ENCODE assay signal across 10 cellular contexts in genomic region chr6:7112741-7113313, GRCh38. TPM values are rescaled to one million over a fixed set of nuclear protein-coding genes. Genes with fewer than 3 reads are reported as not detected.
A peak's percentile ranks its signal among the peaks of the same experiment; 100 is the strongest.
DNase-seq lines count a peak whose midpoint lies in the region; ATAC-seq and TF ChIP-seq lines count a peak whose summit lies in the region.
"Had no signal": no experiment of that assay in that cellular context is flagged by ENCODE, and none has a peak within 500 bp of the region (broad histone marks: within the 10 kb centered on the region; RNA-seq: fewer than 3 reads in every experiment).

No MANE protein-coding gene starts in this region.

- 29% methylated on average over 15 of the region's 15 CpGs for WGBS in suprapubic skin

- TF ChIP-seq POLR2A in suprapubic skin (IDR thresholded peaks at IDR 0.05), result no peak

- H3K27ac ChIP-seq in suprapubic skin, result peak overlapping the region; percentile 0
- H3K27ac ChIP-seq: 22Rv1 had no signal

- no peak for ATAC-seq in GM19397 (IDR thresholded peaks at IDR 0.05; ENCODE audit: unreplicated experiment)

- no peaks in the 10 kb centered on the region for H3K9me3 ChIP-seq in suprapubic skin

- TF ChIP-seq CTCF in suprapubic skin (IDR thresholded peaks at IDR 0.05), result no peak

- peaks cover 64% of the 10 kb centered on the region for H3K4me1 ChIP-seq in suprapubic skin

- H3K36me3 ChIP-seq in suprapubic skin, result no peaks in the 10 kb centered on the region

- H3K27me3 ChIP-seq in suprapubic skin, result no peaks in the 10 kb centered on the region

- DNase-seq in NCI-H1092 treated with DMSO at 0.1 percent for 48 hours (lab: John Stamatoyannopoulos, UW), result peak; percentile 25
- no peak for DNase-seq in NCI-H1092 (lab: John Stamatoyannopoulos, UW)
- peak; percentile 53 to 54 for DNase-seq in NCI-H526 (lab: John Stamatoyannopoulos, UW)
- DNase-seq in activated naive CD4-positive, alpha-beta T cell treated with Interleukin-2 at 50 U/mL for 16 hours, result peak; percentile 27
- peak; percentile 71 for DNase-seq in kidney tubule cell (ENCODE audit: low spot score)
- no peak for DNase-seq in suprapubic skin (ENCODE audit: low spot score in 2 of 2)
- DNase-seq in HPDE6-E6E7 (ENCODE audit: extremely low spot score), result no peak

- no peak overlapping the region for H3K4me3 ChIP-seq in suprapubic skin
- H3K4me3 ChIP-seq: skin epidermis had no signal

- no peak for TF ChIP-seq EP300 in suprapubic skin (IDR thresholded peaks at IDR 0.05)

RNA-seq across cellular contexts. Expression of gene RREB1, which starts 5.1 kb away (rescaled TPM):
- 100 to 1,000 TPM in 1 of 4 donors, 10 to 100 TPM in 3; 56.2 to 102 (median 62.6) TPM for total RNA-seq in suprapubic skin

Comparison
In these comparisons a context has a peak if more than half of its experiments do, and no peak if none do; other contexts are left out.
1. DNase-seq: peak in NCI-H1092 treated with DMSO at 0.1 percent for 48 hours (single experiment), NCI-H526 (2 of 2), activated naive CD4-positive, alpha-beta T cell treated with Interleukin-2 at 50 U/mL for 16 hours (single experiment) and kidney tubule cell (single experiment); none in NCI-H1092 (single experiment), suprapubic skin (0 of 2) and HPDE6-E6E7 (single experiment).